In genomic region chr1:159071970-159072582, GRCh38 we compare ENCODE assay signal across 8 cellular contexts. TPM values are rescaled to one million over a fixed set of nuclear protein-coding genes. Genes with fewer than 3 reads are reported as not detected.
DNase-seq lines count a peak whose midpoint lies in the region; ATAC-seq, FAIRE-seq and TF ChIP-seq lines count a peak whose summit lies in the region.

No MANE protein-coding gene starts in this region.

- peaks cover 14% of the 10 kb centered on the region for H3K4me1 ChIP-seq in CD8-positive, alpha-beta T cell (ENCODE audit: insufficient read depth, low read length)
- H3K4me1 ChIP-seq in mammary epithelial cell (ENCODE audit: insufficient read depth, low read length) (no peaks in the 10 kb centered on the region), kidney (ENCODE audit: control insufficient read depth in 1 of 2, insufficient read depth in 1 of 2, low read depth in 1 of 2, low read length in 2 of 2) (no peaks in the 10 kb centered on the region), thoracic aorta (ENCODE audit: control insufficient read depth in 1 of 2, low read depth in 2 of 2) (no peaks in the 10 kb centered on the region)

- CTCF ChIA-PET in CD8-positive, alpha-beta T cell (lab: Charles Lee) = interaction anchor here (0.7 to 7.1 kb wide), 26 partner anchors 10 to 976 kb away, joined by 3 to 76 read pairs (median 4); no protein-coding TSS in a partner anchor
- CTCF ChIA-PET in mammary epithelial cell (lab: Charles Lee; ENCODE audit: low non-redundant PET) = no interaction called here

- H3K4me1 Mint-ChIP-seq in CD8-positive, alpha-beta T cell (ENCODE audit: low read depth) = peaks cover 24% of the 10 kb centered on the region

- H3K9me3 ChIP-seq in CD8-positive, alpha-beta T cell (ENCODE audit: low read length) = no peaks in the 10 kb centered on the region
- H3K9me3 ChIP-seq in mammary epithelial cell (replicated peaks; ENCODE audit: insufficient read depth, low read length) (no peaks in the 10 kb centered on the region), kidney (ENCODE audit: control insufficient read depth in 1 of 2, low read length in 2 of 2) (no peaks in the 10 kb centered on the region), thoracic aorta (no peaks in the 10 kb centered on the region)

- no peaks in the 10 kb centered on the region for H3K36me3 Mint-ChIP-seq in CD8-positive, alpha-beta T cell

- no peak overlapping the region for H3K4me3 Mint-ChIP-seq in CD8-positive, alpha-beta T cell

- H3K27me3 ChIP-seq in CD8-positive, alpha-beta T cell (ENCODE audit: insufficient read depth, low read length) = no peaks in the 10 kb centered on the region
- H3K27me3 ChIP-seq in HL-60 (ENCODE audit: insufficient read depth, poor library complexity, severe bottlenecking) (no peaks in the 10 kb centered on the region), mammary epithelial cell (ENCODE audit: insufficient read depth, low read length) (no peaks in the 10 kb centered on the region), thoracic aorta (replicated peaks; ENCODE audit: insufficient read depth) (no peaks in the 10 kb centered on the region)

- in situ Hi-C loops in mammary epithelial cell (cut with MboI; ENCODE audit: low sequenced_read_pairs in 2 of 2) = no loop called here

- H3K27me3 Mint-ChIP-seq in CD8-positive, alpha-beta T cell (ENCODE audit: low read depth) = no peaks in the 10 kb centered on the region

- POLR2A ChIA-PET in CD8-positive, alpha-beta T cell (lab: Charles Lee) = interaction anchor here (1.5 kb wide), 1 partner anchor 62 kb away, joined by 5 read pairs; the partner anchor contains the start of gene IFI16

- H3K27ac Mint-ChIP-seq in CD8-positive, alpha-beta T cell = no peak overlapping the region

- FAIRE-seq in kidney (lab: Jason Lieb, UNC) = peak; percentile 95

- H3K4me3 ChIP-seq in CD8-positive, alpha-beta T cell (ENCODE audit: low read depth, low read length) = no peak overlapping the region
- H3K4me3 ChIP-seq in HL-60 (replicated peaks; ENCODE audit: insufficient read depth, low read length) = no peak overlapping the region
- H3K4me3 ChIP-seq in mammary epithelial cell (replicated peaks in 1 of 3; ENCODE audit: insufficient read depth in 1 of 3, low read depth in 2 of 3, low read length in 3 of 3) = no peak overlapping the region
- no peak overlapping the region for H3K4me3 ChIP-seq in kidney (ENCODE audit: low read length in 2 of 2)
- no peak overlapping the region for H3K4me3 ChIP-seq in thoracic aorta

- no peak overlapping the region for H3K4me2 ChIP-seq in mammary epithelial cell (ENCODE audit: insufficient read depth, low read depth, low read length)

- no TSS peak for BruUV-seq in mammary epithelial cell (replicated peaks; lab: Mats Ljungman, UMichigan)

- no peak for DNase-seq in CD8-positive, alpha-beta T cell
- peak; percentile 27 to 40 for DNase-seq in HL-60 (ENCODE audit: low read depth in 1 of 2, low spot score in 1 of 2)
- peak; percentile 16 to 30 for DNase-seq in NOMO-1 (lab: John Stamatoyannopoulos, UW; ENCODE audit: unreplicated experiment in 2 of 2)
- DNase-seq in mammary epithelial cell = peak; percentile 46
- no peak for DNase-seq in kidney
- no peak for DNase-seq in thoracic aorta (ENCODE audit: low spot score)
- DNase-seq in activated CD4-positive, alpha-beta T cell treated with anti-CD3 and anti-CD28 coated beads, Interleukin-2, amount 50 U/mL, for 48 hours = no peak
- no peak for DNase-seq in nucleus accumbens (lab: John Stamatoyannopoulos, UW)

- no peak for ATAC-seq in CD8-positive, alpha-beta T cell
- ATAC-seq in thoracic aorta (ENCODE audit: insufficient number of reproducible peaks, low FRiP score, low read depth) = no peak

- TF ChIP-seq CTCF in CD8-positive, alpha-beta T cell (IDR thresholded peaks at IDR 0.05) = peak; percentile 97
- TF ChIP-seq CTCF in HL-60 (IDR thresholded peaks at IDR 0.05; ENCODE audit: insufficient read depth, low read length) (peak; percentile 25), mammary epithelial cell (conservative IDR thresholded peaks at IDR 0.05 in 1 of 2, IDR thresholded peaks at IDR 0.05 in 1 of 2; ENCODE audit: extremely low read depth in 1 of 2, insufficient read depth in 1 of 2, low read depth in 1 of 2, low read length in 2 of 2) (peak; percentile 67), kidney (IDR thresholded peaks at IDR 0.05; ENCODE audit: borderline replicate concordance, extremely low read depth, insufficient read depth) (peak; percentile 43), thoracic aorta (IDR thresholded peaks at IDR 0.05) (peak; percentile 62)

- no peaks in the 10 kb centered on the region for H4K20me1 ChIP-seq in mammary epithelial cell (ENCODE audit: insufficient read depth, low read length)

- H3K9ac ChIP-seq in mammary epithelial cell (ENCODE audit: insufficient read depth, low read length) (no peak overlapping the region), kidney (ENCODE audit: low read length in 2 of 2) (no peak overlapping the region)

- H2AFZ ChIP-seq in mammary epithelial cell (ENCODE audit: low read depth, low read length) = no peak overlapping the region

- no peak overlapping the region for H3K27ac ChIP-seq in CD8-positive, alpha-beta T cell (ENCODE audit: low read depth, low read length)
- H3K27ac ChIP-seq in HL-60 (replicated peaks) = no peak overlapping the region
- H3K27ac ChIP-seq in mammary epithelial cell (ENCODE audit: insufficient read depth, low read depth, low read length) = no peak overlapping the region
- H3K27ac ChIP-seq in kidney (ENCODE audit: low read depth in 2 of 2, low read length in 2 of 2) = no peak overlapping the region
- H3K27ac ChIP-seq in thoracic aorta = no peak overlapping the region

- H3K36me3 ChIP-seq in CD8-positive, alpha-beta T cell (ENCODE audit: insufficient read depth, low read length) = no peaks in the 10 kb centered on the region
- no peaks in the 10 kb centered on the region for H3K36me3 ChIP-seq in mammary epithelial cell (ENCODE audit: insufficient read depth, low read length)
- H3K36me3 ChIP-seq in kidney (ENCODE audit: control insufficient read depth in 1 of 2, insufficient read depth in 2 of 2, low read length in 2 of 2) = no peaks in the 10 kb centered on the region
- no peaks in the 10 kb centered on the region for H3K36me3 ChIP-seq in thoracic aorta

- no peaks in the 10 kb centered on the region for H3K79me2 ChIP-seq in mammary epithelial cell (ENCODE audit: insufficient read depth, low read length)

- intact Hi-C loops in CD8-positive, alpha-beta T cell (cut with DNase I, micrococcal nuclease) = loop anchor here (1.0 to 10.0 kb wide), 12 partner anchors 74 to 1490 kb away; partner anchors contain the start of gene KIRREL1 (in 1 of the 2)
- intact Hi-C loops in mammary epithelial cell (cut with micrococcal nuclease) = loop anchor here (1.0 to 10.0 kb wide), 7 partner anchors 72 to 1110 kb away; a partner anchor contains a TSS
- intact Hi-C loops in kidney (cut with DNase I) = no loop called here

- H3K9me3 Mint-ChIP-seq in CD8-positive, alpha-beta T cell = no peaks in the 10 kb centered on the region

- dilution Hi-C loops in mammary epithelial cell (cut with HindIII; ENCODE audit: low sequenced_read_pairs) = loop anchor here (5.0 kb wide), 1 partner anchor 55 kb away; no protein-coding TSS in a partner anchor

RNA-seq across cellular contexts. Expression of gene AIM2, which starts 4.5 kb away (rescaled TPM):
- under 1 TPM; 0.22 to 0.43 TPM for total RNA-seq in CD8-positive, alpha-beta T cell
- total RNA-seq in mammary epithelial cell (under 1 TPM in 1 of 2 donors, not detected in 1; 0.17 TPM), kidney (4.6 TPM), thoracic aorta (1 to 10 TPM; 1.1 to 3.4 TPM)
- polyA plus RNA-seq in mammary epithelial cell (0.08 TPM), kidney (ENCODE audit: insufficient read depth, low read depth, low replicate concordance) (not detected)
- not detected for polyA minus RNA-seq in mammary epithelial cell

Comparison
In these comparisons a context has a peak if more than half of its experiments do, and no peak if none do; other contexts are left out.
1. DNase-seq: peak in HL-60 (2 of 2), NOMO-1 (2 of 2) and mammary epithelial cell (single experiment); none in CD8-positive, alpha-beta T cell (0 of 7), kidney (single experiment), thoracic aorta (single experiment), activated CD4-positive, alpha-beta T cell treated with anti-CD3 and anti-CD28 coated beads, Interleukin-2, amount 50 U/mL, for 48 hours (0 of 2) and nucleus accumbens (0 of 56).
2. CTCF ChIP-seq: peak in every context shown above with its lines; median percentile 97 in CD8-positive, alpha-beta T cell; 67 in mammary epithelial cell; 62 in thoracic aorta; 43 in kidney; 25 in HL-60.